Comparison of ENCODE assay signal across 20 cellular contexts in the genomic region with DNA sequence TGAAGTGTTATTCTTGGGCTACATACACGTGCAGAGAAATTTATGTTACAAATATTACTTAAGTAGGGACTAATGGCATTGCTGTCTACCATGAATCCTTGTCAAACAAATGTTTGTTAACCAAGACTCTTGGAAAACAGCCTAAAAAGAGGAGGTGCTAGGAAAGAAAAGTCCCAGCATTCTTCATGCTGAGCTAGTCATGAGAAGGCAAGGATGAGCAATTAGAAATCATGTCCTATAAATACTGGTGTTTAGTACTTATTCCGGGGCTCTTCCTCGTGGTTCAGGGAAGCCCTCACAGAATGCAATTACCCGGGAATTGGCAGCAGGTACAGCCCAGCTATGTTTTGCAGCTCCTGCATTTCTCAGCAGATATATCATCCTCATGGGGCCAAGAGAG.
DNase-seq lines count a peak whose midpoint lies in the region; ATAC-seq and TF ChIP-seq lines count a peak whose summit lies in the region.
"Had no signal": no experiment of that assay in that cellular context is flagged by ENCODE, and none has a peak within 500 bp of the region (broad histone marks: within the 10 kb centered on the region; RNA-seq: fewer than 3 reads in every experiment).

No MANE protein-coding gene starts in this region.

- in situ Hi-C loops in IMR-90 (cut with MboI; ENCODE audit: low sequenced_read_pairs) = no loop called here

- no peak overlapping the region for H3K56ac ChIP-seq in IMR-90 (ENCODE audit: extremely low read depth, insufficient read depth, low read length)

- CTCF ChIA-PET in IMR-90 (lab: Yijun Ruan, JAX) = no interaction called here

- H2BK120ac ChIP-seq in IMR-90 (ENCODE audit: low read depth, low read length) = no peak overlapping the region

- POLR2A ChIA-PET in IMR-90 (lab: Charles Lee; ENCODE audit: unreplicated experiment) = no interaction called here

- no peak overlapping the region for H2BK15ac ChIP-seq in IMR-90 (ENCODE audit: low read depth, low read length)

- no peak overlapping the region for H3K18ac ChIP-seq in IMR-90 (ENCODE audit: low read depth, low read length)

- no peak for TF ChIP-seq CTCF in IMR-90 (conservative IDR thresholded peaks at IDR 0.05; ENCODE audit: low read depth, low read length)
- TF ChIP-seq CTCF in cardiac fibroblast (IDR thresholded peaks at IDR 0.05; ENCODE audit: low read depth, low read length) = no peak

- DNase-seq in EH (ENCODE audit: low read depth) (peak; percentile 66), IMR-90 (peak; percentile 63), cardiac fibroblast (ENCODE audit: low read depth in 2 of 2) (peak; percentile 14 to 51), kidney tubule cell (ENCODE audit: low spot score) (peak; percentile 2), aorta (no peak), foreskin melanocyte (no peak), ecto neural progenitor cell (ENCODE audit: low spot score) (no peak)
- DNase-seq in activated CD4-positive, alpha-beta T cell treated with anti-CD3 and anti-CD28 coated beads, Interleukin-2, amount 10 ng/mL, durations not matched to agents 24 days and 14 days = no peak
- DNase-seq: CD8-positive, alpha-beta T cell; NCI-H1048; NCI-H1436 treated with DMSO at 0.1 percent for 48 hours; NCI-H2081; NCI-H510A treated with DMSO at 0.1 percent for 48 hours; NCI-H82; Peyer's patch; Right ventricle myocardium superior had no signal

- H3K23ac ChIP-seq in IMR-90 (ENCODE audit: low read depth, low read length) = no peak overlapping the region

- H3K9me1 ChIP-seq in IMR-90 (ENCODE audit: insufficient read depth, low read length) = no peaks in the 10 kb centered on the region

- no peak overlapping the region for H3K27ac ChIP-seq in IMR-90 (ENCODE audit: insufficient read depth, low read length)
- H3K27ac ChIP-seq in aorta (ENCODE audit: low read depth in 1 of 2, low read length in 2 of 2) = no peak overlapping the region
- H3K27ac ChIP-seq: BLaER1, HL-60, Peyer's patch, SK-N-MC had no signal

- H4K91ac ChIP-seq in IMR-90 (ENCODE audit: insufficient read depth, low read depth, low read length) = no peak overlapping the region

- H3K4me2 ChIP-seq in IMR-90 (ENCODE audit: low read depth, low read length) = no peak overlapping the region
- H3K4me2 ChIP-seq: BLaER1 had no signal

- no peak for ATAC-seq in IMR-90 (ENCODE audit: low read depth)
- ATAC-seq in aorta (ENCODE audit: low FRiP score) = no peak
- ATAC-seq: CD8-positive, alpha-beta T cell had no signal

- H3K4me3 Mint-ChIP-seq in activated CD4-positive, alpha-beta T cell treated with anti-CD3 and anti-CD28 coated beads, Interleukin-2, amount 10 ng/mL, durations not matched to agents 24 days and 14 days = no peak overlapping the region
- H3K4me3 Mint-ChIP-seq: CD8-positive, alpha-beta T cell had no signal

- no peaks in the 10 kb centered on the region; the same call in 1 of the 2 replicates for H3K4me1 ChIP-seq in IMR-90 (ENCODE audit: control insufficient read depth, insufficient read depth, low read length)
- H3K4me1 ChIP-seq in aorta (ENCODE audit: control insufficient read depth in 1 of 2, insufficient read depth in 2 of 2, low read length in 2 of 2) = peaks cover 0 to 2% of the 10 kb centered on the region in 2 donors
- H3K4me1 ChIP-seq: HAP-1, Peyer's patch had no signal

- H3K9me3 ChIP-seq in IMR-90 (ENCODE audit: control insufficient read depth, insufficient read depth, low read length) = no peaks in the 10 kb centered on the region
- H3K9me3 ChIP-seq in aorta (ENCODE audit: control insufficient read depth, low read length) = no peaks in the 10 kb centered on the region
- H3K9me3 ChIP-seq: HAP-1, Peyer's patch had no signal

- no CpG with 5 or more reads among the region's 4 CpGs for WGBS in IMR-90 (ENCODE audit: extremely low coverage in 2 of 2, insufficient read length in 1 of 2), 2 experiments
- 7 to 28% methylated on average over 4 of the region's 4 CpGs for WGBS in aorta, 2 donors

- no TSS peak for BruUV-seq in IMR-90 (replicated peaks; lab: Mats Ljungman, UMichigan)

- no peaks in the 10 kb centered on the region for H3K9me3 Mint-ChIP-seq in activated CD4-positive, alpha-beta T cell treated with anti-CD3 and anti-CD28 coated beads, Interleukin-2, amount 10 ng/mL, durations not matched to agents 24 days and 14 days
- H3K9me3 Mint-ChIP-seq: CD8-positive, alpha-beta T cell had no signal

- H3K36me3 ChIP-seq in IMR-90 (ENCODE audit: control insufficient read depth, insufficient read depth, low read length) = no peaks in the 10 kb centered on the region
- H3K36me3 ChIP-seq in aorta (ENCODE audit: control insufficient read depth in 1 of 2, insufficient read depth in 2 of 2, low read length in 1 of 2) = no peaks in the 10 kb centered on the region
- H3K36me3 ChIP-seq: BLaER1, HAP-1, Peyer's patch had no signal

- no peak overlapping the region for H2BK5ac ChIP-seq in IMR-90 (ENCODE audit: low read depth, low read length, poor library complexity, severe bottlenecking)

- H2AK9ac ChIP-seq in IMR-90 (replicated peaks; ENCODE audit: low read depth, low read length, poor library complexity) = no peak overlapping the region

- no peak overlapping the region for H2AK5ac ChIP-seq in IMR-90 (ENCODE audit: low read depth, low read length)

- H4K5ac ChIP-seq in IMR-90 (ENCODE audit: low read depth, low read length) = no peak overlapping the region

- no peaks in the 10 kb centered on the region for H3K36me3 Mint-ChIP-seq in activated CD4-positive, alpha-beta T cell treated with anti-CD3 and anti-CD28 coated beads, Interleukin-2, amount 10 ng/mL, durations not matched to agents 24 days and 14 days (ENCODE audit: low read depth)
- H3K36me3 Mint-ChIP-seq: CD8-positive, alpha-beta T cell had no signal

- no peak overlapping the region for H3K4me3 ChIP-seq in IMR-90 (ENCODE audit: insufficient read depth, low read depth, low read length)
- no peak overlapping the region for H3K4me3 ChIP-seq in cardiac fibroblast (replicated peaks in 1 of 2; ENCODE audit: low read depth in 2 of 2, low read length in 2 of 2)
- H3K4me3 ChIP-seq in aorta (ENCODE audit: low read length in 2 of 2) = no peak overlapping the region
- H3K4me3 ChIP-seq: BLaER1, HAP-1, Peyer's patch, SK-N-MC had no signal

- H4K8ac ChIP-seq in IMR-90 (ENCODE audit: low read depth in 2 of 2, low read length in 2 of 2) = no peak overlapping the region

- no peaks in the 10 kb centered on the region for H3K4me1 Mint-ChIP-seq in activated CD4-positive, alpha-beta T cell treated with anti-CD3 and anti-CD28 coated beads, Interleukin-2, amount 10 ng/mL, durations not matched to agents 24 days and 14 days

- H3K27me3 ChIP-seq in IMR-90 (ENCODE audit: control insufficient read depth, insufficient read depth, low read length) = no peaks in the 10 kb centered on the region
- no peaks in the 10 kb centered on the region for H3K27me3 ChIP-seq in aorta (ENCODE audit: control insufficient read depth in 1 of 2, insufficient read depth in 2 of 2, low read length in 1 of 2)
- H3K27me3 ChIP-seq: Peyer's patch had no signal

- TF ChIP-seq RAD21 in IMR-90 (IDR thresholded peaks at IDR 0.05; ENCODE audit: low read length) = no peak

- no peak for TF ChIP-seq POLR2A in IMR-90 (IDR thresholded peaks at IDR 0.05; ENCODE audit: low read depth, low read length)

- no peak overlapping the region for H2AFZ ChIP-seq in IMR-90 (replicated peaks; ENCODE audit: low read length, poor library complexity)

- intact Hi-C loops in IMR-90 (cut with micrococcal nuclease) = no loop called here
- intact Hi-C loops in activated CD4-positive, alpha-beta T cell treated with anti-CD3 and anti-CD28 coated beads, Interleukin-2, amount 10 ng/mL, durations not matched to agents 24 days and 14 days (cut with micrococcal nuclease) = no loop called here
- intact Hi-C loops in aorta (cut with DNase I) = no loop called here

- H4K20me1 ChIP-seq in IMR-90 (ENCODE audit: insufficient read depth, low read length) = no peaks in the 10 kb centered on the region
- H4K20me1 ChIP-seq: BLaER1 had no signal

- H3K27me3 Mint-ChIP-seq in activated CD4-positive, alpha-beta T cell treated with anti-CD3 and anti-CD28 coated beads, Interleukin-2, amount 10 ng/mL, durations not matched to agents 24 days and 14 days = no peaks in the 10 kb centered on the region

- no peak overlapping the region for H2BK20ac ChIP-seq in IMR-90 (ENCODE audit: low read depth, low read length)

- no peak overlapping the region for H3K27ac Mint-ChIP-seq in activated CD4-positive, alpha-beta T cell treated with anti-CD3 and anti-CD28 coated beads, Interleukin-2, amount 10 ng/mL, durations not matched to agents 24 days and 14 days
- H3K27ac Mint-ChIP-seq: CD8-positive, alpha-beta T cell had no signal

- no peak overlapping the region for H3K14ac ChIP-seq in IMR-90 (replicated peaks; ENCODE audit: low read depth, low read length)

- dilution Hi-C loops in IMR-90 (cut with HindIII; ENCODE audit: low sequenced_read_pairs, unreplicated experiment) = no loop called here

- no peak overlapping the region for H3K4ac ChIP-seq in IMR-90 (ENCODE audit: low read depth, low read length)

- H3K9ac ChIP-seq in IMR-90 (ENCODE audit: low read depth, low read length) = no peak overlapping the region
- H3K9ac ChIP-seq: BLaER1 had no signal

- H3K79me1 ChIP-seq in IMR-90 (ENCODE audit: low read depth in 1 of 2, low read length in 2 of 2) = no peaks in the 10 kb centered on the region

TF ChIP-seq in IMR-90, 13 proteins besides CTCF, POLR2A, EP300 and RAD21:
- TF ChIP-seq MAFK (IDR thresholded peaks at IDR 0.05; ENCODE audit: low read depth, low read length) (no peak), USF2 (IDR thresholded peaks at IDR 0.05; ENCODE audit: low read depth, low read length) (no peak), CHD1 (IDR thresholded peaks at IDR 0.05; ENCODE audit: low read depth, low read length) (no peak), RCOR1 (IDR thresholded peaks at IDR 0.05; ENCODE audit: insufficient replicate concordance, low read length) (no peak), CEBPB (IDR thresholded peaks at IDR 0.05; ENCODE audit: low read depth, low read length) (no peak), NFE2L2 (IDR thresholded peaks at IDR 0.05; ENCODE audit: low read depth, low read length) (no peak), MXI1 (IDR thresholded peaks at IDR 0.05; ENCODE audit: borderline replicate concordance, low read depth, low read length) (no peak), MAZ (IDR thresholded peaks at IDR 0.05; ENCODE audit: borderline replicate concordance, low read depth, low read length) (no peak), FOS (IDR thresholded peaks at IDR 0.05; ENCODE audit: low read depth, low read length) (no peak)

Comparison
In these comparisons a context has a peak if more than half of its experiments do, and no peak if none do; other contexts are left out.
1. DNase-seq: peak in EH (single experiment), IMR-90 (single experiment), cardiac fibroblast (2 of 2) and kidney tubule cell (single experiment); none in activated CD4-positive, alpha-beta T cell treated with anti-CD3 and anti-CD28 coated beads, Interleukin-2, amount 10 ng/mL, durations not matched to agents 24 days and 14 days (single experiment), aorta (0 of 2), foreskin melanocyte (single experiment) and ecto neural progenitor cell (single experiment).